ENCODE assay signal across 24 cellular contexts in the genomic region with DNA sequence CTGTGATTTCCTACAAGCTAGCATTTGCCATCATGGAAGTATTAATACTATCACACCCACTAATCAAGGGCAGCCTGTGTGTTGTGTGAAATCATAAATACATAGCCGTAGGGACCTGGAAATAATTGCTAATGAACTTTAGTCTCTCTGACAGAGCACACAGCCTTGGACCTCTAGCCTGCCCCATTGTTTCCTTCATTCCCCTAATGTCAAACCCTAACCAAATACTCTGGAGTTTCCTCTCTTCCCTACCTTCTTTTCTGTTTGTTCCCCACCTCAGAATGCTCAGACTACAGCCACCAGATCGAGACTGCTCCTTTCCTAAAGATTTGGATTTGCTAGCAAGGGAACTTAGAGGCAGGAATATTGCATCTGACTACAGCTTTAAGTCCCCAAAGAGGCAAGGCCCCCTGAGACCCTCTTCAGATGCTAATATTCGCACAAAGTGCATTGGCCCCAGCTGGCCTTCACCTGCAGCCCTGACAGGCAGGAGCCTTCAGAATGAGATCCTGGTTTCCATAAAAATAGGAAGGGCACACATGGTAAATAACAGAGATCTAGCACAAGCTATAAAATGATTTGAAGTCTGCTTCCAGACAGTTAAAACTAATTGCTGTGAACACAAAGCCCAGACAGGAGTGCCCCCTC.
DNase-seq lines count a peak whose midpoint lies in the region; ATAC-seq and TF ChIP-seq lines count a peak whose summit lies in the region.
"Had no signal": no experiment of that assay in that cellular context is flagged by ENCODE, and none has a peak within 500 bp of the region (broad histone marks: within the 10 kb centered on the region; RNA-seq: fewer than 3 reads in every experiment).

No MANE protein-coding gene starts in this region.

- no peak for ATAC-seq in heart left ventricle
- ATAC-seq: body of pancreas; CD8-positive, alpha-beta T cell; esophagus mucosa; left colon; stimulated activated naive CD8-positive, alpha-beta T cell treated with anti-CD3 and anti-CD28 coated beads, Interleukin-15, amount 100 ng/mL, for 72 hours had no signal

- H3K27ac Mint-ChIP-seq in neural crest cell (ENCODE audit: unreplicated experiment) = peak overlapping the region; percentile 45
- H3K27ac Mint-ChIP-seq: CD8-positive, alpha-beta T cell; naive B cell; stimulated activated naive CD8-positive, alpha-beta T cell treated with anti-CD3 and anti-CD28 coated beads, Interleukin-15, amount 100 ng/mL, for 72 hours; T-helper 1 cell treated with Interleukin-12 subunit alpha and Interleukin-12 subunit beta and Interleukin-4 antibody, amounts not matched to agents 30 μg/mL and 1 μg/mL, for 36 hours had no signal

- intact Hi-C loops in heart left ventricle (cut with DNase I) = no loop called here

- H3K9me3 ChIP-seq in ectodermal cell (ENCODE audit: control insufficient read depth, low read length) = no peaks in the 10 kb centered on the region
- peaks cover 0 to 18% (median 2%) of the 10 kb centered on the region in 12 donors for H3K9me3 ChIP-seq in heart left ventricle
- H3K9me3 ChIP-seq: body of pancreas had no signal

- H3K27me3 ChIP-seq in ectodermal cell (ENCODE audit: control insufficient read depth, insufficient read depth, low read length, poor library complexity, severe bottlenecking) (no peaks in the 10 kb centered on the region), heart left ventricle (no peaks in the 10 kb centered on the region)
- H3K27me3 ChIP-seq: body of pancreas, tibial artery had no signal

- no peak for TF ChIP-seq POLR2A in heart left ventricle (IDR thresholded peaks at IDR 0.05)

- H3K4me1 ChIP-seq in ectodermal cell (ENCODE audit: control insufficient read depth, insufficient read depth, low read length) (peaks cover 10% of the 10 kb centered on the region), heart left ventricle (no peaks in the 10 kb centered on the region)
- H3K4me1 ChIP-seq: body of pancreas, tibial artery had no signal

- peaks cover 5% of the 10 kb centered on the region for H3K36me3 Mint-ChIP-seq in neural crest cell (ENCODE audit: low read depth)
- H3K36me3 Mint-ChIP-seq: CD8-positive, alpha-beta T cell; naive B cell had no signal

- peak overlapping the region; percentile 0 for H3K4me3 Mint-ChIP-seq in neural crest cell
- H3K4me3 Mint-ChIP-seq: CD8-positive, alpha-beta T cell; naive B cell; stimulated activated naive CD8-positive, alpha-beta T cell treated with anti-CD3 and anti-CD28 coated beads, Interleukin-15, amount 100 ng/mL, for 72 hours; T-helper 1 cell treated with Interleukin-12 subunit alpha and Interleukin-12 subunit beta and Interleukin-4 antibody, amounts not matched to agents 30 μg/mL and 1 μg/mL, for 36 hours had no signal

- H3K36me3 ChIP-seq in ectodermal cell (ENCODE audit: control insufficient read depth, insufficient read depth, low read length) = no peaks in the 10 kb centered on the region
- no peaks in the 10 kb centered on the region for H3K36me3 ChIP-seq in heart left ventricle
- H3K36me3 ChIP-seq: tibial artery had no signal

- 22 to 34% methylated on average over 3 of the region's 3 CpGs for WGBS in ectodermal cell, 2 experiments
- WGBS in heart left ventricle, 4 donors = 20 to 40% (median 35%) methylated on average over 3 of the region's 3 CpGs

- H3K4me3 ChIP-seq in ectodermal cell (ENCODE audit: insufficient read depth, low read depth, low read length) (no peak overlapping the region), heart left ventricle (no peak overlapping the region)
- H3K4me3 ChIP-seq: body of pancreas, tibial artery had no signal

- no peaks in the 10 kb centered on the region for H3K27me3 Mint-ChIP-seq in neural crest cell (ENCODE audit: low read depth)
- H3K27me3 Mint-ChIP-seq: naive B cell; stimulated activated naive CD8-positive, alpha-beta T cell treated with anti-CD3 and anti-CD28 coated beads, Interleukin-15, amount 100 ng/mL, for 72 hours had no signal

- peak overlapping the region; percentile 0 for H3K27ac ChIP-seq in ectodermal cell (ENCODE audit: insufficient read depth, low read depth, low read length, poor library complexity, severe bottlenecking)
- H3K27ac ChIP-seq in heart left ventricle = no peak overlapping the region
- H3K27ac ChIP-seq: 22Rv1, body of pancreas, tibial artery had no signal

- TF ChIP-seq CTCF in neural crest cell (conservative IDR thresholded peaks at IDR 0.05) (no peak), heart left ventricle (IDR thresholded peaks at IDR 0.05) (no peak)

- DNase-seq in NCI-H1092 treated with DMSO at 0.1 percent for 48 hours (lab: John Stamatoyannopoulos, UW) (peak; percentile 7), NCI-H1092 (lab: John Stamatoyannopoulos, UW) (no peak), NCI-H146 (lab: John Stamatoyannopoulos, UW) (peak; percentile 91), neural crest cell (ENCODE audit: low read depth, low spot score) (no peak), medulla oblongata (ENCODE audit: extremely low spot score) (no peak), heart left ventricle (no peak), GOT3 (lab: John Stamatoyannopoulos, UW) (no peak)
- DNase-seq: activated CD4-positive, alpha-beta T cell treated with anti-CD3 and anti-CD28 coated beads, Interleukin-2, amount 50 U/mL, for 48 hours; activated effector memory CD4-positive, alpha-beta T cell treated with anti-CD3 and anti-CD28 coated beads, Interleukin-2, amount 50 U/mL, for 16 hours; body of pancreas; CD8-positive, alpha-beta T cell; DMS53; effector memory CD4-positive, alpha-beta T cell; foreskin melanocyte; Kasumi-1; left colon; naive B cell; NCI-H345; stimulated activated naive CD8-positive, alpha-beta T cell treated with anti-CD3 and anti-CD28 coated beads, Interleukin-15, amount 100 ng/mL, for 72 hours; tibial artery had no signal

- H3K9me3 Mint-ChIP-seq in neural crest cell = peaks cover 12% of the 10 kb centered on the region

- H3K4me1 Mint-ChIP-seq in neural crest cell = peaks cover 17% of the 10 kb centered on the region
- H3K4me1 Mint-ChIP-seq: naive B cell; stimulated activated naive CD8-positive, alpha-beta T cell treated with anti-CD3 and anti-CD28 coated beads, Interleukin-15, amount 100 ng/mL, for 72 hours had no signal

Comparison
In these comparisons a context has a peak if more than half of its experiments do, and no peak if none do; other contexts are left out.
1. DNase-seq: peak in NCI-H1092 treated with DMSO at 0.1 percent for 48 hours (single experiment) and NCI-H146 (single experiment); none in NCI-H1092 (single experiment), neural crest cell (single experiment), medulla oblongata (single experiment), heart left ventricle (0 of 5) and GOT3 (single experiment).